Comparison of ENCODE assay signal across 16 cellular contexts in genomic region chr22:40240160-40240559, GRCh38.
DNase-seq lines count a peak whose midpoint lies in the region; ATAC-seq and TF ChIP-seq lines count a peak whose summit lies in the region.
"Had no signal": no experiment of that assay in that cellular context is flagged by ENCODE, and none has a peak within 500 bp of the region (broad histone marks: within the 10 kb centered on the region; RNA-seq: fewer than 3 reads in every experiment).

No MANE protein-coding gene starts in this region.

- H3K4me2 ChIP-seq in neuronal stem cell (ENCODE audit: insufficient read depth, low read length, poor library complexity, severe bottlenecking), result no peak overlapping the region

- H4K8ac ChIP-seq in neuronal stem cell (ENCODE audit: low read depth, low read length), result no peak overlapping the region

- TSS peak; percentile 34 for BruUV-seq in Calu3 (replicated peaks; lab: Mats Ljungman, UMichigan)

- no CpG with 5 or more reads among the region's 3 CpGs for WGBS in neuronal stem cell (ENCODE audit: extremely low coverage in 2 of 2, insufficient read length in 2 of 2, insufficient replicate concordance in 1 of 2), 2 donors

- H3K36me3 Mint-ChIP-seq in activated CD4-positive, alpha-beta T cell treated with anti-CD3 and anti-CD28 coated beads for 36 hours (ENCODE audit: low read depth), result peaks cover 10% of the 10 kb centered on the region
- H3K36me3 Mint-ChIP-seq in Calu3 (ENCODE audit: insufficient read depth, unreplicated experiment), result peaks cover 20% of the 10 kb centered on the region
- peaks cover 18% of the 10 kb centered on the region for H3K36me3 Mint-ChIP-seq in activated T-helper 17 cell treated with anti-CD3 and anti-CD28 coated beads, Interleukin-2, amount 50 U/mL, for 72 hours (ENCODE audit: low read depth)

- H3K9ac ChIP-seq in neuronal stem cell (ENCODE audit: low read depth, low read length, poor library complexity), result no peak overlapping the region
- H3K9ac ChIP-seq: SK-N-SH had no signal

- CTCF ChIA-PET in activated CD4-positive, alpha-beta T cell treated with anti-CD3 and anti-CD28 coated beads for 36 hours (lab: Charles Lee), result interaction anchor here (1.5 kb wide), 1 partner anchor 11 kb away, joined by 3 read pairs; no protein-coding TSS in a partner anchor
- CTCF ChIA-PET in Calu3 (lab: Charles Lee), result no interaction called here

- peaks cover 10 to 28% of the 10 kb centered on the region in 2 donors for H3K4me1 ChIP-seq in neuronal stem cell (ENCODE audit: control insufficient read depth in 2 of 2, insufficient read depth in 1 of 2, low read depth in 1 of 2, low read length in 2 of 2)
- peaks cover 42% of the 10 kb centered on the region for H3K4me1 ChIP-seq in foreskin keratinocyte

- H3K4me3 ChIP-seq in neuronal stem cell (ENCODE audit: low read length in 2 of 2), result no peak overlapping the region
- H3K4me3 ChIP-seq: gastroesophageal sphincter, tibial nerve had no signal

- no peaks in the 10 kb centered on the region for H3K9me3 Mint-ChIP-seq in activated CD4-positive, alpha-beta T cell treated with anti-CD3 and anti-CD28 coated beads for 36 hours (ENCODE audit: low read depth)
- no peaks in the 10 kb centered on the region for H3K9me3 Mint-ChIP-seq in Calu3 (ENCODE audit: low read depth, unreplicated experiment)
- no peaks in the 10 kb centered on the region for H3K9me3 Mint-ChIP-seq in activated T-helper 17 cell treated with anti-CD3 and anti-CD28 coated beads, Interleukin-2, amount 50 U/mL, for 72 hours

- intact Hi-C loops in activated CD4-positive, alpha-beta T cell treated with anti-CD3 and anti-CD28 coated beads for 36 hours (cut with DNase I, micrococcal nuclease), result loop anchor here in 1 of 2 experiments (5.0 kb wide), 2 partner anchors 37 to 43 kb away; no protein-coding TSS in a partner anchor
- intact Hi-C loops in Calu3 (cut with micrococcal nuclease; ENCODE audit: unreplicated experiment), result no loop called here

- no peak overlapping the region for H2AFZ ChIP-seq in neuronal stem cell (ENCODE audit: low read length)

- peaks cover 7% of the 10 kb centered on the region for H3K79me1 ChIP-seq in neuronal stem cell (ENCODE audit: low read depth, low read length)

- H3K14ac ChIP-seq in neuronal stem cell (ENCODE audit: low read length), result no peak overlapping the region

- H3K27ac Mint-ChIP-seq in activated CD4-positive, alpha-beta T cell treated with anti-CD3 and anti-CD28 coated beads for 36 hours, result peak overlapping the region; percentile 68
- H3K27ac Mint-ChIP-seq in Calu3 (ENCODE audit: unreplicated experiment), result peak overlapping the region; percentile 67
- H3K27ac Mint-ChIP-seq in activated T-helper 17 cell treated with anti-CD3 and anti-CD28 coated beads, Interleukin-2, amount 50 U/mL, for 72 hours, result peak overlapping the region; percentile 86

- H3K27ac ChIP-seq in neuronal stem cell (replicated peaks; ENCODE audit: low read length) (no peak overlapping the region), foreskin keratinocyte (no peak overlapping the region)

- H3K23ac ChIP-seq in neuronal stem cell (ENCODE audit: low read depth, low read length, poor library complexity), result no peak overlapping the region

- no peak overlapping the region for H3K4me3 Mint-ChIP-seq in activated CD4-positive, alpha-beta T cell treated with anti-CD3 and anti-CD28 coated beads for 36 hours
- H3K4me3 Mint-ChIP-seq in Calu3 (ENCODE audit: low read depth, unreplicated experiment), result peak overlapping the region; percentile 59
- peak overlapping the region; percentile 62 for H3K4me3 Mint-ChIP-seq in activated T-helper 17 cell treated with anti-CD3 and anti-CD28 coated beads, Interleukin-2, amount 50 U/mL, for 72 hours
- H3K4me3 Mint-ChIP-seq: CD14-positive monocyte had no signal

- H3K27me3 ChIP-seq in neuronal stem cell (ENCODE audit: control insufficient read depth in 3 of 3, insufficient read depth in 3 of 3, low read depth in 1 of 3, low read length in 3 of 3), result no peaks in the 10 kb centered on the region
- no peaks in the 10 kb centered on the region for H3K27me3 ChIP-seq in foreskin keratinocyte
- H3K27me3 ChIP-seq: gastroesophageal sphincter, tibial nerve had no signal

- no peak overlapping the region for H3K18ac ChIP-seq in neuronal stem cell (ENCODE audit: low read length)

- H3K9me3 ChIP-seq in neuronal stem cell (replicated peaks in 1 of 2; ENCODE audit: control insufficient read depth in 2 of 2, insufficient read depth in 1 of 2, low read depth in 1 of 2, low read length in 2 of 2), result peaks cover 0 to 1% of the 10 kb centered on the region in 2 donors
- H3K9me3 ChIP-seq: gastroesophageal sphincter, SK-N-SH, tibial nerve had no signal

- H3K4ac ChIP-seq in neuronal stem cell (ENCODE audit: low read length), result no peak overlapping the region

- ATAC-seq in activated CD4-positive, alpha-beta T cell treated with anti-CD3 and anti-CD28 coated beads for 36 hours, result no peak
- ATAC-seq in activated T-helper 17 cell treated with anti-CD3 and anti-CD28 coated beads, Interleukin-2, amount 50 U/mL, for 72 hours (replicated peaks), result no peak
- ATAC-seq in GM19035 (IDR thresholded peaks at IDR 0.05; ENCODE audit: unreplicated experiment), result no peak
- no peak for ATAC-seq in foreskin keratinocyte
- ATAC-seq: gastroesophageal sphincter had no signal

- no peak overlapping the region for H2BK120ac ChIP-seq in neuronal stem cell (ENCODE audit: low read depth, low read length)

- no peak overlapping the region for H2BK5ac ChIP-seq in neuronal stem cell (ENCODE audit: low read length)

- peaks cover 2 to 32% of the 10 kb centered on the region in 2 donors for H3K36me3 ChIP-seq in neuronal stem cell (replicated peaks in 1 of 2; ENCODE audit: control insufficient read depth in 2 of 2, insufficient read depth in 2 of 2, low read length in 2 of 2)

- H2BK15ac ChIP-seq in neuronal stem cell (ENCODE audit: low read length), result no peak overlapping the region

- no peak overlapping the region for H2AK5ac ChIP-seq in neuronal stem cell (ENCODE audit: low read depth, low read length)

- POLR2A ChIA-PET in activated CD4-positive, alpha-beta T cell treated with anti-CD3 and anti-CD28 coated beads for 36 hours (lab: Charles Lee), result no interaction called here

- TF ChIP-seq CTCF in Calu3 (IDR thresholded peaks at IDR 0.05; ENCODE audit: unreplicated experiment), result no peak
- TF ChIP-seq CTCF in foreskin keratinocyte (conservative IDR thresholded peaks at IDR 0.05), result no peak

- no peaks in the 10 kb centered on the region for H3K27me3 Mint-ChIP-seq in activated CD4-positive, alpha-beta T cell treated with anti-CD3 and anti-CD28 coated beads for 36 hours
- H3K27me3 Mint-ChIP-seq in Calu3 (ENCODE audit: unreplicated experiment), result no peaks in the 10 kb centered on the region
- no peaks in the 10 kb centered on the region for H3K27me3 Mint-ChIP-seq in activated T-helper 17 cell treated with anti-CD3 and anti-CD28 coated beads, Interleukin-2, amount 50 U/mL, for 72 hours

- DNase-seq in activated CD4-positive, alpha-beta T cell treated with anti-CD3 and anti-CD28 coated beads for 36 hours, result no peak
- DNase-seq in activated CD4-positive, alpha-beta T cell treated with anti-CD3 and anti-CD28 coated beads, Interleukin-2, amount 50 U/mL, for 1 hour, result no peak
- no peak for DNase-seq in Calu3
- peak; percentile 54 for DNase-seq in neuronal stem cell (ENCODE audit: low spot score)
- DNase-seq in NCI-H69 (lab: John Stamatoyannopoulos, UW), result no peak
- no peak for DNase-seq in foreskin keratinocyte
- DNase-seq: anterior cingulate cortex; NCI-H1436; NCI-H446; SK-N-SH; stimulated activated CD4-positive, alpha-beta T cell treated with anti-CD3 and anti-CD28 coated beads, Interleukin-2, amount 100 ng/mL, for 48 hours had no signal

- no peak overlapping the region for H2BK12ac ChIP-seq in neuronal stem cell (ENCODE audit: low read length)

- H4K91ac ChIP-seq in neuronal stem cell (ENCODE audit: low read depth, low read length, poor library complexity), result no peak overlapping the region

- peaks cover 90% of the 10 kb centered on the region for H3K4me1 Mint-ChIP-seq in activated CD4-positive, alpha-beta T cell treated with anti-CD3 and anti-CD28 coated beads for 36 hours
- H3K4me1 Mint-ChIP-seq in Calu3 (ENCODE audit: low read depth, unreplicated experiment), result peaks cover 61% of the 10 kb centered on the region
- peaks cover 67% of the 10 kb centered on the region for H3K4me1 Mint-ChIP-seq in activated T-helper 17 cell treated with anti-CD3 and anti-CD28 coated beads, Interleukin-2, amount 50 U/mL, for 72 hours
